In the genomic region with DNA sequence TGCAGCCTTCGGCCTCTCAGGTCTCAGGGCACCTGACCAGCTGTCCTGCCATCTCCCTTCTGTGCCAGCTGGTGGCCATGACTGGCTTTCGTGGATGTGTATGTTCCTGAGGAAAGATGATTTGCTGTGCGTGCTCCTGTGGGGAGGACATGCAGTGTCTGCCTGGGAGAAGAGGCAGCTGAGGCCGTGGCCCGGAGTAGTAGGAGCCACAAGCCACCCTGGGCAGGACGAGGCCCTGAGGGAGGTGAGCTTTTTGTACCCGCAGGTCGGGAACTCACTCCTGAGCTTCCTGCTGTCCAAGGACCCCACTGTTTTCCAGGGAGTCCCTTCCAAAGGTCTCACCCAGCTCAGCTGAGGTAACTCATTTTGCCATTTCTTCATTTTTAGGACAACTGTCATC, we compare ENCODE assay signal across 25 cellular contexts. TPM values are rescaled to one million over a fixed set of nuclear protein-coding genes. Genes with fewer than 3 reads are reported as not detected.
A peak's percentile ranks its signal among the peaks of the same experiment; 100 is the strongest.
DNase-seq lines count a peak whose midpoint lies in the region; ATAC-seq and TF ChIP-seq lines count a peak whose summit lies in the region.
"Had no signal": no experiment of that assay in that cellular context is flagged by ENCODE, and none has a peak within 500 bp of the region (broad histone marks: within the 10 kb centered on the region; RNA-seq: fewer than 3 reads in every experiment).

No MANE protein-coding gene starts in this region.

- H3K4me3 Mint-ChIP-seq in activated CD4-positive, alpha-beta T cell treated with anti-CD3 and anti-CD28 coated beads, Interleukin-2, amount 10 ng/mL, durations not matched to agents 24 days and 14 days = no peak overlapping the region
- no peak overlapping the region for H3K4me3 Mint-ChIP-seq in IgD-negative memory B cell
- no peak overlapping the region for H3K4me3 Mint-ChIP-seq in activated naive CD8-positive, alpha-beta T cell treated with anti-CD3 and anti-CD28 coated beads, Interleukin-2, amount 10 ng/mL, durations not matched to agents 7 days and 5 days
- H3K4me3 Mint-ChIP-seq in neural progenitor cell = no peak overlapping the region

- intact Hi-C loops in activated CD4-positive, alpha-beta T cell treated with anti-CD3 and anti-CD28 coated beads, Interleukin-2, amount 10 ng/mL, durations not matched to agents 24 days and 14 days (cut with micrococcal nuclease) = no loop called here

- H3K27me3 Mint-ChIP-seq in activated CD4-positive, alpha-beta T cell treated with anti-CD3 and anti-CD28 coated beads, Interleukin-2, amount 10 ng/mL, durations not matched to agents 24 days and 14 days = no peaks in the 10 kb centered on the region
- H3K27me3 Mint-ChIP-seq in IgD-negative memory B cell (no peaks in the 10 kb centered on the region), neural progenitor cell (ENCODE audit: insufficient read depth, low read depth) (peaks cover 6% of the 10 kb centered on the region)
- no peaks in the 10 kb centered on the region for H3K27me3 Mint-ChIP-seq in activated naive CD8-positive, alpha-beta T cell treated with anti-CD3 and anti-CD28 coated beads, Interleukin-2, amount 10 ng/mL, durations not matched to agents 7 days and 5 days

- no peak for DNase-seq in activated CD4-positive, alpha-beta T cell treated with anti-CD3 and anti-CD28 coated beads, Interleukin-2, amount 10 ng/mL, durations not matched to agents 24 days and 14 days
- no peak for DNase-seq in activated CD4-positive, alpha-beta T cell treated with anti-CD3 and anti-CD28 coated beads for 4 hours
- DNase-seq in activated naive CD8-positive, alpha-beta T cell treated with anti-CD3 and anti-CD28 coated beads, Interleukin-2, amount 10 ng/mL, durations not matched to agents 7 days and 5 days = no peak
- DNase-seq in neural progenitor cell (ENCODE audit: low spot score) = peak; percentile 1
- DNase-seq in stimulated activated CD4-positive, alpha-beta T cell treated with anti-CD3 and anti-CD28 coated beads, Interleukin-1b, Interleukin-23, amount 100 ng/mL, for 48 hours = no peak
- no peak for DNase-seq in DMS53 treated with DMSO at 0.1 percent for 48 hours (lab: John Stamatoyannopoulos, UW; ENCODE audit: unreplicated experiment)
- DNase-seq: activated CD4-positive, CD25-positive, alpha-beta regulatory T cell treated with anti-CD3 and anti-CD28 coated beads, Interleukin-2, amount 50 U/mL, for 72 hours; BE2C; body of pancreas; EL; gastrocnemius medialis; GM23248; hippocampal formation; NCI-H1048; NCI-H1930; NCI-H226; NCI-H774; occipital lobe; small intestine; stimulated activated naive CD4-positive, alpha-beta T cell treated with Interleukin-2 at 50 U/mL for 16 hours; thyroid gland had no signal

- H3K4me1 Mint-ChIP-seq in activated CD4-positive, alpha-beta T cell treated with anti-CD3 and anti-CD28 coated beads, Interleukin-2, amount 10 ng/mL, durations not matched to agents 24 days and 14 days = peaks cover 42% of the 10 kb centered on the region
- H3K4me1 Mint-ChIP-seq in IgD-negative memory B cell (peaks cover 18 to 23% (median 23%) of the 10 kb centered on the region in 3 donors), neural progenitor cell (no peaks in the 10 kb centered on the region)
- peaks cover 57% of the 10 kb centered on the region for H3K4me1 Mint-ChIP-seq in activated naive CD8-positive, alpha-beta T cell treated with anti-CD3 and anti-CD28 coated beads, Interleukin-2, amount 10 ng/mL, durations not matched to agents 7 days and 5 days

- peak overlapping the region; percentile 51 for H3K27ac Mint-ChIP-seq in activated CD4-positive, alpha-beta T cell treated with anti-CD3 and anti-CD28 coated beads, Interleukin-2, amount 10 ng/mL, durations not matched to agents 24 days and 14 days
- H3K27ac Mint-ChIP-seq in IgD-negative memory B cell (peak overlapping the region in 2 of 3 donors; percentile 68 to 75), neural progenitor cell (no peak overlapping the region)
- peak overlapping the region; percentile 70 for H3K27ac Mint-ChIP-seq in activated naive CD8-positive, alpha-beta T cell treated with anti-CD3 and anti-CD28 coated beads, Interleukin-2, amount 10 ng/mL, durations not matched to agents 7 days and 5 days

- ATAC-seq in activated naive CD8-positive, alpha-beta T cell treated with anti-CD3 and anti-CD28 coated beads, Interleukin-2, amount 10 ng/mL, durations not matched to agents 7 days and 5 days (ENCODE audit: low read depth) = no peak
- ATAC-seq in HG03108 (IDR thresholded peaks at IDR 0.05; ENCODE audit: unreplicated experiment) = no peak
- ATAC-seq: body of pancreas, gastrocnemius medialis, Right ventricle myocardium inferior had no signal

- H3K4me2 ChIP-seq in neural progenitor cell = no peak overlapping the region

- H3K4me3 ChIP-seq in neural progenitor cell = no peak overlapping the region
- H3K4me3 ChIP-seq: body of pancreas, esophagus muscularis mucosa, gastrocnemius medialis, GM23248, thyroid gland had no signal

- no peaks in the 10 kb centered on the region for H3K9me3 ChIP-seq in neural progenitor cell (ENCODE audit: low read depth)
- H3K9me3 ChIP-seq: BE2C, body of pancreas, esophagus muscularis mucosa, gastrocnemius medialis, thyroid gland had no signal

- no peaks in the 10 kb centered on the region for H3K4me1 ChIP-seq in neural progenitor cell
- H3K4me1 ChIP-seq: BE2C, body of pancreas, esophagus muscularis mucosa, gastrocnemius medialis, thyroid gland had no signal

- H2AFZ ChIP-seq in neural progenitor cell (replicated peaks) = no peak overlapping the region
- H2AFZ ChIP-seq: GM23248 had no signal

- H4K20me1 ChIP-seq in neural progenitor cell (ENCODE audit: low read depth) = no peaks in the 10 kb centered on the region

- H3K9me3 Mint-ChIP-seq in activated CD4-positive, alpha-beta T cell treated with anti-CD3 and anti-CD28 coated beads, Interleukin-2, amount 10 ng/mL, durations not matched to agents 24 days and 14 days = no peaks in the 10 kb centered on the region
- H3K9me3 Mint-ChIP-seq in IgD-negative memory B cell (no peaks in the 10 kb centered on the region), neural progenitor cell (no peaks in the 10 kb centered on the region)
- no peaks in the 10 kb centered on the region for H3K9me3 Mint-ChIP-seq in activated naive CD8-positive, alpha-beta T cell treated with anti-CD3 and anti-CD28 coated beads, Interleukin-2, amount 10 ng/mL, durations not matched to agents 7 days and 5 days

- no peak overlapping the region for H3K9ac ChIP-seq in neural progenitor cell
- H3K9ac ChIP-seq: GM23248 had no signal

- no peaks in the 10 kb centered on the region for H3K36me3 ChIP-seq in neural progenitor cell
- H3K36me3 ChIP-seq: BE2C, gastrocnemius medialis had no signal

- no peak overlapping the region for H3K27ac ChIP-seq in neural progenitor cell
- H3K27ac ChIP-seq: body of pancreas, esophagus muscularis mucosa, gastrocnemius medialis, GM23248, thyroid gland had no signal

- peaks cover 56% of the 10 kb centered on the region for H3K36me3 Mint-ChIP-seq in activated CD4-positive, alpha-beta T cell treated with anti-CD3 and anti-CD28 coated beads, Interleukin-2, amount 10 ng/mL, durations not matched to agents 24 days and 14 days (ENCODE audit: low read depth)
- H3K36me3 Mint-ChIP-seq in IgD-negative memory B cell (peaks cover 9% of the 10 kb centered on the region), neural progenitor cell (no peaks in the 10 kb centered on the region)
- peaks cover 56% of the 10 kb centered on the region for H3K36me3 Mint-ChIP-seq in activated naive CD8-positive, alpha-beta T cell treated with anti-CD3 and anti-CD28 coated beads, Interleukin-2, amount 10 ng/mL, durations not matched to agents 7 days and 5 days

- TF ChIP-seq CTCF in neural progenitor cell (IDR thresholded peaks at IDR 0.05) = no peak

- H3K27me3 ChIP-seq in neural progenitor cell = no peaks in the 10 kb centered on the region
- H3K27me3 ChIP-seq: BE2C, body of pancreas, esophagus muscularis mucosa, gastrocnemius medialis, thyroid gland had no signal

- H3F3A ChIP-seq in neural progenitor cell (ENCODE audit: low read depth) = peaks cover 7% of the 10 kb centered on the region

- POLR2A ChIA-PET in activated naive CD8-positive, alpha-beta T cell treated with anti-CD3 and anti-CD28 coated beads, Interleukin-2, amount 10 ng/mL, durations not matched to agents 7 days and 5 days (lab: Charles Lee) = no interaction called here

- H3K79me2 ChIP-seq in neural progenitor cell (ENCODE audit: low read depth) = no peaks in the 10 kb centered on the region

RNA-seq across cellular contexts. Expression of a gene that starts 58.5 kb away (rescaled TPM):
- total RNA-seq in activated CD4-positive, alpha-beta T cell treated with anti-CD3 and anti-CD28 coated beads, Interleukin-2, amount 10 ng/mL, durations not matched to agents 24 days and 14 days = 233 TPM in 2 replicates
- polyA plus RNA-seq in IgD-negative memory B cell = 82.6 TPM
- total RNA-seq in activated naive CD8-positive, alpha-beta T cell treated with anti-CD3 and anti-CD28 coated beads, Interleukin-2, amount 10 ng/mL, durations not matched to agents 7 days and 5 days = 100 to 1,000 TPM; 250 TPM
- total RNA-seq in neural progenitor cell (ENCODE audit: low replicate concordance) = 5.0 and 8.8 TPM in 2 replicates

Comparison
In these comparisons a context has a peak if more than half of its experiments do, and no peak if none do; other contexts are left out.
1. RNA of a gene that starts 58.5 kb away (total RNA-seq): 250 TPM in activated naive CD8-positive, alpha-beta T cell treated with anti-CD3 and anti-CD28 coated beads, Interleukin-2, amount 10 ng/mL, durations not matched to agents 7 days and 5 days and 233 TPM in activated CD4-positive, alpha-beta T cell treated with anti-CD3 and anti-CD28 coated beads, Interleukin-2, amount 10 ng/mL, durations not matched to agents 24 days and 14 days; 5.0 to 8.8 TPM in neural progenitor cell; every median in the first group is over 10 times any median in the second.